ENCODE assay signal across 17 cellular contexts in genomic region chr17:66747561-66748275, GRCh38.
DNase-seq lines count a peak whose midpoint lies in the region; ATAC-seq and TF ChIP-seq lines count a peak whose summit lies in the region.
"Had no signal": no experiment of that assay in that cellular context is flagged by ENCODE, and none has a peak within 500 bp of the region (broad histone marks: within the 10 kb centered on the region; RNA-seq: fewer than 3 reads in every experiment).

No MANE protein-coding gene starts in this region.

- H3K27me3 Mint-ChIP-seq in activated CD4-positive, alpha-beta T cell treated with anti-CD3 and anti-CD28 coated beads for 36 hours, result no peaks in the 10 kb centered on the region
- H3K27me3 Mint-ChIP-seq: activated B cell treated with CpG ODN at 0.5 μM for 24 hours; activated T-cell treated with anti-CD3 and anti-CD28 coated beads, Interleukin-2, amount 50 U/mL, for 24 hours; IgD-negative memory B cell; natural killer cell treated with Interleukin-12 subunit alpha and Interleukin-12 subunit beta and Interleukin-15 and Interleukin-18, amount 100 ng/mL, for 72 hours had no signal

- H3K4me3 ChIP-seq in cardiac fibroblast (replicated peaks in 1 of 2; ENCODE audit: low read depth in 2 of 2, low read length in 2 of 2), result no peak overlapping the region
- H3K4me3 ChIP-seq: left lung had no signal

- no peak overlapping the region for H3K4me3 Mint-ChIP-seq in activated CD4-positive, alpha-beta T cell treated with anti-CD3 and anti-CD28 coated beads for 36 hours
- H3K4me3 Mint-ChIP-seq: activated B cell treated with CpG ODN at 0.5 μM for 24 hours; activated T-cell treated with anti-CD3 and anti-CD28 coated beads, Interleukin-2, amount 50 U/mL, for 24 hours; IgD-negative memory B cell; natural killer cell treated with Interleukin-12 subunit alpha and Interleukin-12 subunit beta and Interleukin-15 and Interleukin-18, amount 100 ng/mL, for 72 hours had no signal

- peaks cover 30% of the 10 kb centered on the region for H3K36me3 Mint-ChIP-seq in activated CD4-positive, alpha-beta T cell treated with anti-CD3 and anti-CD28 coated beads for 36 hours (ENCODE audit: low read depth)
- H3K36me3 Mint-ChIP-seq: IgD-negative memory B cell; natural killer cell treated with Interleukin-12 subunit alpha and Interleukin-12 subunit beta and Interleukin-15 and Interleukin-18, amount 100 ng/mL, for 72 hours had no signal

- CTCF ChIA-PET in activated CD4-positive, alpha-beta T cell treated with anti-CD3 and anti-CD28 coated beads for 36 hours (lab: Charles Lee), result interaction anchor here (0.6 kb wide), 1 partner anchor 228 kb away, joined by 3 read pairs; no protein-coding TSS in a partner anchor

- intact Hi-C loops in posterior vena cava (cut with DNase I), result no loop called here
- intact Hi-C loops in activated CD4-positive, alpha-beta T cell treated with anti-CD3 and anti-CD28 coated beads for 36 hours (cut with DNase I, micrococcal nuclease), result no loop called here

- ATAC-seq in activated CD4-positive, alpha-beta T cell treated with anti-CD3 and anti-CD28 coated beads for 36 hours, result no peak
- ATAC-seq: left lung, sciatic nerve had no signal

- POLR2A ChIA-PET in activated CD4-positive, alpha-beta T cell treated with anti-CD3 and anti-CD28 coated beads for 36 hours (lab: Charles Lee), result no interaction called here

- H3K27ac Mint-ChIP-seq in activated CD4-positive, alpha-beta T cell treated with anti-CD3 and anti-CD28 coated beads for 36 hours, result no peak overlapping the region
- H3K27ac Mint-ChIP-seq: activated B cell treated with CpG ODN at 0.5 μM for 24 hours; IgD-negative memory B cell; natural killer cell treated with Interleukin-12 subunit alpha and Interleukin-12 subunit beta and Interleukin-15 and Interleukin-18, amount 100 ng/mL, for 72 hours had no signal

- TF ChIP-seq CTCF in cardiac fibroblast (IDR thresholded peaks at IDR 0.05; ENCODE audit: low read depth, low read length), result no peak

- no peaks in the 10 kb centered on the region for H3K4me1 Mint-ChIP-seq in activated CD4-positive, alpha-beta T cell treated with anti-CD3 and anti-CD28 coated beads for 36 hours
- H3K4me1 Mint-ChIP-seq: activated B cell treated with CpG ODN at 0.5 μM for 24 hours had no signal

- DNase-seq in GM03348 (ENCODE audit: low spot score) (peak; percentile 74), NCI-H69 (lab: John Stamatoyannopoulos, UW) (peak; percentile 12), cardiac fibroblast (ENCODE audit: low read depth in 2 of 2) (peak; percentile 66 to 95), posterior vena cava (ENCODE audit: low spot score) (peak; percentile 50), NCI-H226 (no peak), ureter (ENCODE audit: low spot score) (no peak)
- DNase-seq in activated CD4-positive, alpha-beta T cell treated with anti-CD3 and anti-CD28 coated beads for 36 hours, result no peak
- no peak for DNase-seq in stimulated activated CD4-positive, alpha-beta T cell treated with anti-CD3 and anti-CD28 coated beads, Interleukin-4, amount 100 ng/mL, for 24 hours
- DNase-seq: activated B cell treated with CpG ODN at 0.5 μM for 24 hours; activated T-cell treated with anti-CD3 and anti-CD28 coated beads, Interleukin-2, amount 50 U/mL, for 24 hours; amygdala; effector CD4-positive, alpha-beta T cell; NCI-H1694 had no signal

- no peaks in the 10 kb centered on the region for H3K9me3 Mint-ChIP-seq in activated CD4-positive, alpha-beta T cell treated with anti-CD3 and anti-CD28 coated beads for 36 hours (ENCODE audit: low read depth)
- H3K9me3 Mint-ChIP-seq: activated B cell treated with CpG ODN at 0.5 μM for 24 hours; activated T-cell treated with anti-CD3 and anti-CD28 coated beads, Interleukin-2, amount 50 U/mL, for 24 hours; IgD-negative memory B cell; natural killer cell treated with Interleukin-12 subunit alpha and Interleukin-12 subunit beta and Interleukin-15 and Interleukin-18, amount 100 ng/mL, for 72 hours had no signal

Comparison
In these comparisons a context has a peak if more than half of its experiments do, and no peak if none do; other contexts are left out.
1. DNase-seq: peak in GM03348 (single experiment), NCI-H69 (single experiment), cardiac fibroblast (2 of 2) and posterior vena cava (single experiment); none in NCI-H226 (single experiment), activated CD4-positive, alpha-beta T cell treated with anti-CD3 and anti-CD28 coated beads for 36 hours (single experiment), stimulated activated CD4-positive, alpha-beta T cell treated with anti-CD3 and anti-CD28 coated beads, Interleukin-4, amount 100 ng/mL, for 24 hours (single experiment) and ureter (single experiment).